ENCODE assay signal across 1 cellular context in genomic region chr2:173354073-173354600, GRCh38.
TF ChIP-seq lines count a peak whose summit lies in the region.

No MANE protein-coding gene starts in this region.

TF ChIP-seq in IMR-90, 13 proteins besides CTCF, POLR2A, EP300 and RAD21 (continued from another document):
- TF ChIP-seq MAZ (IDR thresholded peaks at IDR 0.05; ENCODE audit: borderline replicate concordance, low read depth, low read length) (no peak), MAFK (IDR thresholded peaks at IDR 0.05; ENCODE audit: low read depth, low read length) (no peak), NFE2L2 (IDR thresholded peaks at IDR 0.05; ENCODE audit: low read depth, low read length) (no peak), RCOR1 (IDR thresholded peaks at IDR 0.05; ENCODE audit: insufficient replicate concordance, low read length) (no peak), SMC3 (IDR thresholded peaks at IDR 0.05; ENCODE audit: low read depth, low read length) (no peak), MXI1 (IDR thresholded peaks at IDR 0.05; ENCODE audit: borderline replicate concordance, low read depth, low read length) (no peak), CEBPB (IDR thresholded peaks at IDR 0.05; ENCODE audit: low read depth, low read length) (no peak)
TF ChIP-seq in IMR-90: peak in this region for 0.
